9 cellular contexts compared by ENCODE assay signal in the genomic region with DNA sequence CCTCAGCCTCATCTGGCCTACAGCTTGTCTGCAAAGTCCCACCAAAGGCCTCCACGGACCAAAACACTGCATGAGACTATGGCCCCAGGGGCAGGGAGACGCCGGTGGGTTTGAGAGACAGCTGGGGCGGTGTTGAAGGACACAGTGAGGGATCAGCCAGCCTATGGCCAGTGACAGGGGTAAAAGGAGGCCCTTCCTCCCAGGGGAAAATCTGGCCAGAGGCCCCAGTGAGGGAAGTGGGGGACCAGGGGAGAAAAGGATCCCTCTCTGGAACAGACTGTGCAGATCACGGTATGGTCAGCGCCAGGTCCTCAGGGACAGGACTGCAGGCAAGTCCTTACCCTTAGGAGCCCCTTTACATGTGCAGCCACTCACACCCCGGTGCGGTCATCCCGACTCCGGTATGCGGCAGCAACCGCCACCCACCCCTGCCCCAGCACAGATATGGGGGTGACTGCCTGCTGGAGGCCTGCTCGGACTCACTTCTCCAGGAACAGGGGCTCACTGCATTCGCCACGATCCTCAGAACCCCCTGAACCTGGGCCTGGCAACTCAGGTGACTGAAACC. TPM values are rescaled to one million over a fixed set of nuclear protein-coding genes. Genes with fewer than 3 reads are reported as not detected.
A peak's percentile ranks its signal among the peaks of the same experiment; 100 is the strongest.
DNase-seq lines count a peak whose midpoint lies in the region; ATAC-seq, FAIRE-seq and TF ChIP-seq lines count a peak whose summit lies in the region.
"Had no signal": no experiment of that assay in that cellular context is flagged by ENCODE, and none has a peak within 500 bp of the region (broad histone marks: within the 10 kb centered on the region; RNA-seq: fewer than 3 reads in every experiment).

No MANE protein-coding gene starts in this region.

- ATAC-seq in HG02588 (IDR thresholded peaks at IDR 0.05; ENCODE audit: unreplicated experiment) (no peak), HG03045 (IDR thresholded peaks at IDR 0.05; ENCODE audit: unreplicated experiment) (no peak)

- H3K9ac ChIP-seq in adipocyte (ENCODE audit: low read length) (peak overlapping the region; percentile 94), kidney (ENCODE audit: low read length in 2 of 2) (peak overlapping the region; percentile 95 to 96)

- H3K4me3 ChIP-seq in HL-60 (replicated peaks; ENCODE audit: insufficient read depth, low read length) (peak overlapping the region; percentile 89), adipocyte (ENCODE audit: low read length) (peak overlapping the region; percentile 91), kidney (ENCODE audit: low read length in 2 of 2) (peak overlapping the region; percentile 92 to 94)

- H3K9me3 ChIP-seq in adipocyte (ENCODE audit: control insufficient read depth, low read length) (no peaks in the 10 kb centered on the region), kidney (ENCODE audit: control insufficient read depth in 1 of 2, low read length in 2 of 2) (no peaks in the 10 kb centered on the region)

- H3K27me3 ChIP-seq in HL-60 (ENCODE audit: insufficient read depth, poor library complexity, severe bottlenecking) (no peaks in the 10 kb centered on the region), adipocyte (replicated peaks; ENCODE audit: control insufficient read depth, insufficient read depth, low read length) (no peaks in the 10 kb centered on the region)

- H3K4me1 ChIP-seq in adipocyte (ENCODE audit: control insufficient read depth, insufficient read depth, low read length) (peaks cover 37% of the 10 kb centered on the region), kidney (ENCODE audit: control insufficient read depth in 1 of 2, insufficient read depth in 1 of 2, low read depth in 1 of 2, low read length in 2 of 2) (peaks cover 44 to 51% of the 10 kb centered on the region in 2 donors)

- intact Hi-C loops in kidney (cut with DNase I): no loop called here

- peaks cover 7% of the 10 kb centered on the region for H3K36me3 ChIP-seq in adipocyte (ENCODE audit: control insufficient read depth, insufficient read depth, low read length, severe bottlenecking)
- peaks cover 5 to 6% of the 10 kb centered on the region in 2 donors for H3K36me3 ChIP-seq in kidney (ENCODE audit: control insufficient read depth in 1 of 2, insufficient read depth in 2 of 2, low read length in 2 of 2)

- peak overlapping the region; percentile 93 for H3K27ac ChIP-seq in HL-60 (replicated peaks)
- H3K27ac ChIP-seq in kidney (ENCODE audit: low read depth in 2 of 2, low read length in 2 of 2): peak overlapping the region; percentile 77 to 94
- peak overlapping the region; percentile 93 for H3K27ac ChIP-seq in substantia nigra (ENCODE audit: low read depth, low read length, poor library complexity, severe bottlenecking)

- no peak for FAIRE-seq in kidney (lab: Jason Lieb, UNC)

- DNase-seq in AG08396 (ENCODE audit: low spot score): peak; percentile 51
- no peak for DNase-seq in HL-60 (ENCODE audit: low read depth in 1 of 2, low spot score in 1 of 2)
- peak; percentile 45 for DNase-seq in adipocyte (ENCODE audit: low read depth)
- DNase-seq in kidney: no peak
- DNase-seq in substantia nigra (lab: John Stamatoyannopoulos, UW): peak in 12 of 49 donors; percentile 13 to 64 (median 34)
- DNase-seq in superior temporal gyrus (ENCODE audit: extremely low spot score): no peak

- TF ChIP-seq CTCF in HL-60 (IDR thresholded peaks at IDR 0.05; ENCODE audit: insufficient read depth, low read length) (no peak), kidney (IDR thresholded peaks at IDR 0.05; ENCODE audit: borderline replicate concordance, extremely low read depth, insufficient read depth) (no peak)

RNA-seq across cellular contexts. Expression of a gene that starts 1.3 kb away (rescaled TPM):
- 268 TPM for total RNA-seq in kidney
- polyA plus RNA-seq in kidney (ENCODE audit: insufficient read depth, low read depth, low replicate concordance): 258 TPM

RNA-seq across cellular contexts. Expression of a gene that starts 8.8 kb away (rescaled TPM):
- total RNA-seq in kidney: 3.3 TPM
- polyA plus RNA-seq in kidney (ENCODE audit: insufficient read depth, low read depth, low replicate concordance): 38.5 TPM
- total RNA-seq: pulmonary artery endothelial cell had no signal

RNA-seq across cellular contexts. Expression of a gene that starts 33.4 kb away (rescaled TPM):
- total RNA-seq in kidney: 33.5 TPM
- polyA plus RNA-seq in kidney (ENCODE audit: insufficient read depth, low read depth, low replicate concordance): 35.1 TPM

RNA-seq across cellular contexts. Expression of a gene that starts 34.9 kb away (rescaled TPM):
- total RNA-seq in kidney: 24.0 TPM
- polyA plus RNA-seq in kidney (ENCODE audit: insufficient read depth, low read depth, low replicate concordance): 25.6 TPM

RNA-seq across cellular contexts. Expression of a gene that starts 47.2 kb away (rescaled TPM):
- total RNA-seq in kidney: 51.6 TPM
- 12.1 TPM for polyA plus RNA-seq in kidney (ENCODE audit: insufficient read depth, low read depth, low replicate concordance)

Comparison
In these comparisons a context has a peak if more than half of its experiments do, and no peak if none do; other contexts are left out.
1. DNase-seq: peak in AG08396 (single experiment) and adipocyte (single experiment); none in HL-60 (0 of 2), kidney (single experiment) and superior temporal gyrus (single experiment).
2. Peak in every context shown above with its lines, with median percentiles within 50 percentile points of each other: H3K27ac ChIP-seq and H3K4me3 ChIP-seq.